9 cellular contexts compared by ENCODE assay signal in the genomic region with DNA sequence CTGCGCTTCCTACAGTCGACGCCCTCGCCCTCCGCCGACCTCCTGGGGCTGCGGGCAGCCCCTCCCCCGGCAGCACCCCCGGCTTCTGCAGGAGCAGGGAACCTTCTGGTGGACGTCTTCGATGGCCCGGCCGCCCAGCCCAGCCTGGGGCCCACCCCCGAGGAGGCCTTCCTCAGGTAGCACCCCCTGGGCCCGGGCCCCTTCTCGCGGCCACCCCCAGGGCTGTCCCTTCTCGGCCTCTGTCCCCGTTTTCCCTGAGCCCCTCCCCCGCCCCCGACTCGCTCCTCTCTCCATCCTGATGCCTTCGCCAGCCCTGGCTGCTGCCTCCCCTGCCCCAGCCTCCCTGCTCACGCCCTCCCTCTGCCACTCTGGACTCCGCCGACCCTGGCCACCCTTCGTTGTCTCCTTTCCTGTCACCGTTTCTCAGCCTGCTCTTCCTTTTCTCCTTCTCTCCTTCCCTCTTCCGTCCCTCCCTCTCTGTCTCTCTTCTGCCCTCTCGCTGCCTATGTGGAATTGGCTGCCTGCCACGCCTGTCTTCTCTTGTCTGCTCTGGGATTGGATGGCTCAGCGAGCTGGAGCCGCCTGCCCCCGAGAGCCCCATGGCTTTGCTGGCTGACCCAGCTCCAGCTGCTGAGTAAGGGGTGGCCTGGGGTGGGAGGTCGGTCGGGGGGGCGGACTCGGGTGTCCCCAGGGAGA. TPM values are rescaled to one million over a fixed set of nuclear protein-coding genes. Genes with fewer than 3 reads are reported as not detected.
DNase-seq lines count a peak whose midpoint lies in the region; ATAC-seq and TF ChIP-seq lines count a peak whose summit lies in the region.
"Had no signal": no experiment of that assay in that cellular context is flagged by ENCODE, and none has a peak within 500 bp of the region (broad histone marks: within the 10 kb centered on the region; RNA-seq: fewer than 3 reads in every experiment).

No MANE protein-coding gene starts in this region.

- CTCF ChIA-PET in activated CD4-positive, alpha-beta memory T cell treated with anti-CD3 and anti-CD28 coated beads for 36 hours (lab: Charles Lee): no interaction called here

- no peaks in the 10 kb centered on the region for H3K27me3 Mint-ChIP-seq in activated CD4-positive, alpha-beta memory T cell treated with anti-CD3 and anti-CD28 coated beads for 36 hours

- peak; percentile 10 for TF ChIP-seq CTCF in epithelial cell of proximal tubule (conservative IDR thresholded peaks at IDR 0.05; ENCODE audit: low read depth, low read length)

- peak; percentile 91 for DNase-seq in EH (ENCODE audit: low read depth)
- DNase-seq in epithelial cell of proximal tubule (ENCODE audit: low read depth): no peak
- DNase-seq in midbrain (lab: John Stamatoyannopoulos, UW): peak; percentile 90
- no peak for DNase-seq in activated CD4-positive, alpha-beta memory T cell treated with anti-CD3 and anti-CD28 coated beads for 36 hours
- DNase-seq in stimulated activated CD4-positive, alpha-beta T cell treated with anti-CD3 and anti-CD28 coated beads, Interleukin-4, amount 100 ng/mL, for 1 hour: no peak

- intact Hi-C loops in activated CD4-positive, alpha-beta memory T cell treated with anti-CD3 and anti-CD28 coated beads for 36 hours (cut with micrococcal nuclease): no loop called here

- peak overlapping the region; percentile 14 for H3K4me3 ChIP-seq in epithelial cell of proximal tubule (ENCODE audit: low read depth, low read length)

- ATAC-seq in GM18498 (IDR thresholded peaks at IDR 0.05; ENCODE audit: unreplicated experiment): no peak
- ATAC-seq in activated CD4-positive, CD25-positive, alpha-beta regulatory T cell treated with anti-CD3 and anti-CD28 coated beads, Interleukin-2, amount 50 U/mL, for 24 hours: no peak

- no peaks in the 10 kb centered on the region for H3K4me1 Mint-ChIP-seq in activated CD4-positive, alpha-beta memory T cell treated with anti-CD3 and anti-CD28 coated beads for 36 hours (ENCODE audit: low read depth)

- H3K27ac Mint-ChIP-seq in activated CD4-positive, alpha-beta memory T cell treated with anti-CD3 and anti-CD28 coated beads for 36 hours: no peak overlapping the region

- POLR2A ChIA-PET in activated CD4-positive, alpha-beta memory T cell treated with anti-CD3 and anti-CD28 coated beads for 36 hours (lab: Charles Lee): no interaction called here

- no peak overlapping the region for H3K4me3 Mint-ChIP-seq in activated CD4-positive, alpha-beta memory T cell treated with anti-CD3 and anti-CD28 coated beads for 36 hours

- H3K36me3 Mint-ChIP-seq in activated CD4-positive, alpha-beta memory T cell treated with anti-CD3 and anti-CD28 coated beads for 36 hours: peaks cover 30% of the 10 kb centered on the region

- H3K9me3 Mint-ChIP-seq in activated CD4-positive, alpha-beta memory T cell treated with anti-CD3 and anti-CD28 coated beads for 36 hours: no peaks in the 10 kb centered on the region

TF ChIP-seq in PFSK-1, 5 proteins besides CTCF, POLR2A, EP300 and RAD21:
- TF ChIP-seq, protein P1, sequence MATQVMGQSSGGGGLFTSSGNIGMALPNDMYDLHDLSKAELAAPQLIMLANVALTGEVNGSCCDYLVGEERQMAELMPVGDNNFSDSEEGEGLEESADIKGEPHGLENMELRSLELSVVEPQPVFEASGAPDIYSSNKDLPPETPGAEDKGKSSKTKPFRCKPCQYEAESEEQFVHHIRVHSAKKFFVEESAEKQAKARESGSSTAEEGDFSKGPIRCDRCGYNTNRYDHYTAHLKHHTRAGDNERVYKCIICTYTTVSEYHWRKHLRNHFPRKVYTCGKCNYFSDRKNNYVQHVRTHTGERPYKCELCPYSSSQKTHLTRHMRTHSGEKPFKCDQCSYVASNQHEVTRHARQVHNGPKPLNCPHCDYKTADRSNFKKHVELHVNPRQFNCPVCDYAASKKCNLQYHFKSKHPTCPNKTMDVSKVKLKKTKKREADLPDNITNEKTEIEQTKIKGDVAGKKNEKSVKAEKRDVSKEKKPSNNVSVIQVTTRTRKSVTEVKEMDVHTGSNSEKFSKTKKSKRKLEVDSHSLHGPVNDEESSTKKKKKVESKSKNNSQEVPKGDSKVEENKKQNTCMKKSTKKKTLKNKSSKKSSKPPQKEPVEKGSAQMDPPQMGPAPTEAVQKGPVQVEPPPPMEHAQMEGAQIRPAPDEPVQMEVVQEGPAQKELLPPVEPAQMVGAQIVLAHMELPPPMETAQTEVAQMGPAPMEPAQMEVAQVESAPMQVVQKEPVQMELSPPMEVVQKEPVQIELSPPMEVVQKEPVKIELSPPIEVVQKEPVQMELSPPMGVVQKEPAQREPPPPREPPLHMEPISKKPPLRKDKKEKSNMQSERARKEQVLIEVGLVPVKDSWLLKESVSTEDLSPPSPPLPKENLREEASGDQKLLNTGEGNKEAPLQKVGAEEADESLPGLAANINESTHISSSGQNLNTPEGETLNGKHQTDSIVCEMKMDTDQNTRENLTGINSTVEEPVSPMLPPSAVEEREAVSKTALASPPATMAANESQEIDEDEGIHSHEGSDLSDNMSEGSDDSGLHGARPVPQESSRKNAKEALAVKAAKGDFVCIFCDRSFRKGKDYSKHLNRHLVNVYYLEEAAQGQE (IDR thresholded peaks at IDR 0.05; ENCODE audit: insufficient read depth in 1 of 2, low read depth in 2 of 2, low read length in 2 of 2): no peak
- no peak; the same call in 1 of the 2 replicates for TF ChIP-seq POLR2AphosphoS5 (IDR thresholded peaks at IDR 0.05; ENCODE audit: low read depth, low read length)
- TF ChIP-seq SIN3A (IDR thresholded peaks at IDR 0.05; ENCODE audit: borderline replicate concordance, insufficient read depth, low read length): no peak
- TF ChIP-seq TAF1 (IDR thresholded peaks at IDR 0.05; ENCODE audit: borderline replicate concordance, insufficient read depth, low read length): no peak
- peak; percentile 17 for TF ChIP-seq FOXP2 (optimal IDR thresholded peaks at IDR 0.05; ENCODE audit: borderline replicate concordance, extremely low read depth, extremely low read length, insufficient read depth)
TF ChIP-seq in PFSK-1: peak in this region for 1.

RNA-seq across cellular contexts. Expression of a gene that starts 11.0 kb away (rescaled TPM):
- 19.0 TPM for polyA plus RNA-seq in PFSK-1 (2012; ENCODE audit: insufficient read length, low read depth)
- 8.3 and 15.0 TPM in 2 replicates for total RNA-seq in epithelial cell of proximal tubule
- total RNA-seq in activated CD4-positive, alpha-beta memory T cell treated with anti-CD3 and anti-CD28 coated beads for 36 hours: 10 to 100 TPM; 15.2 to 16.2 TPM

RNA-seq across cellular contexts. Expression of a gene that starts 16.0 kb away (rescaled TPM):
- polyA plus RNA-seq in PFSK-1 (2012; ENCODE audit: insufficient read length, low read depth): 44.3 TPM
- 30.4 and 34.8 TPM in 2 replicates for total RNA-seq in epithelial cell of proximal tubule
- 10 to 100 TPM; 45.6 to 50.2 TPM for total RNA-seq in activated CD4-positive, alpha-beta memory T cell treated with anti-CD3 and anti-CD28 coated beads for 36 hours

RNA-seq across cellular contexts. Expression of a gene that starts 35.3 kb away (rescaled TPM):
- 140 TPM for polyA plus RNA-seq in PFSK-1 (2012; ENCODE audit: insufficient read length, low read depth)
- total RNA-seq in epithelial cell of proximal tubule: 98.2 and 103 TPM in 2 replicates
- 10 to 100 TPM; 86.0 to 88.4 TPM for total RNA-seq in activated CD4-positive, alpha-beta memory T cell treated with anti-CD3 and anti-CD28 coated beads for 36 hours

RNA-seq across cellular contexts. Expression of a gene that starts 39.0 kb away (rescaled TPM):
- polyA plus RNA-seq in PFSK-1 (2012; ENCODE audit: insufficient read length, low read depth): not detected
- total RNA-seq in epithelial cell of proximal tubule: not detected in 2 replicates
- under 1 TPM; 0.40 to 0.63 TPM for total RNA-seq in activated CD4-positive, alpha-beta memory T cell treated with anti-CD3 and anti-CD28 coated beads for 36 hours
- total RNA-seq: dermis microvascular lymphatic vessel endothelial cell had no signal

RNA-seq across cellular contexts. Expression of a gene that starts 48.8 kb away (rescaled TPM):
- polyA plus RNA-seq in PFSK-1 (2012; ENCODE audit: insufficient read length, low read depth): 173 TPM
- 81.9 and 121 TPM in 2 replicates for total RNA-seq in epithelial cell of proximal tubule
- 100 to 1,000 TPM; 105 to 108 TPM for total RNA-seq in activated CD4-positive, alpha-beta memory T cell treated with anti-CD3 and anti-CD28 coated beads for 36 hours

Comparison
In these comparisons a context has a peak if more than half of its experiments do, and no peak if none do; other contexts are left out.
1. DNase-seq: peak in EH (single experiment) and midbrain (single experiment); none in epithelial cell of proximal tubule (single experiment), activated CD4-positive, alpha-beta memory T cell treated with anti-CD3 and anti-CD28 coated beads for 36 hours (single experiment) and stimulated activated CD4-positive, alpha-beta T cell treated with anti-CD3 and anti-CD28 coated beads, Interleukin-4, amount 100 ng/mL, for 1 hour (single experiment).